8 cellular contexts compared by ENCODE assay signal in the genomic region with DNA sequence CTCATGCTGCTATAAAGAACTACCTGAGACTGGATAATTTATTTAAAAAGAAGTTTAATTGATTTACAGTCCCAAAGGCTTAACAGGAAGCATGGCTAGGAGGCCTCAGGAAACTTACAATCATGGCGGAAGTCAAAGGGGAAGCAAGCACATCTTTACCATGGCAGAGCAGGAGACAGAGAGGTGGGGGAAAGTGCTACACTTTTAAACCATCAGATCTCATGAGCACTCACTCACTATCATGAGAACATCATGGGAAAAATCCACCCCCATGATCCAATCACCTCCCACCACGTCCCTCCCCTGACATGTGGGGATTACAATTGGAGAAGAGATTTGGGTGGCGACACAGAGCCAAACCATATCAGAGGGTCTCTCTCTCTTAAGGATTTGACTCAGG.
"Had no signal": no experiment of that assay in that cellular context is flagged by ENCODE, and none has a peak within 500 bp of the region (broad histone marks: within the 10 kb centered on the region; RNA-seq: fewer than 3 reads in every experiment).

No MANE protein-coding gene starts in this region.

- ATAC-seq: HCT116, K562 had no signal

- H3K4me1 ChIP-seq: HAP-1 had no signal

- H3K36me3 ChIP-seq: HAP-1 had no signal

- DNase-seq: GM23248, GOT3, H7, HFFc6, IMR-90 had no signal

- H3K9me3 ChIP-seq: HAP-1 had no signal

- H3K4me3 ChIP-seq: GM23248, HAP-1, K562 had no signal

- H3K27ac ChIP-seq: GM23248 had no signal
